Comparison of ENCODE assay signal across 1 cellular context in the genomic region with DNA sequence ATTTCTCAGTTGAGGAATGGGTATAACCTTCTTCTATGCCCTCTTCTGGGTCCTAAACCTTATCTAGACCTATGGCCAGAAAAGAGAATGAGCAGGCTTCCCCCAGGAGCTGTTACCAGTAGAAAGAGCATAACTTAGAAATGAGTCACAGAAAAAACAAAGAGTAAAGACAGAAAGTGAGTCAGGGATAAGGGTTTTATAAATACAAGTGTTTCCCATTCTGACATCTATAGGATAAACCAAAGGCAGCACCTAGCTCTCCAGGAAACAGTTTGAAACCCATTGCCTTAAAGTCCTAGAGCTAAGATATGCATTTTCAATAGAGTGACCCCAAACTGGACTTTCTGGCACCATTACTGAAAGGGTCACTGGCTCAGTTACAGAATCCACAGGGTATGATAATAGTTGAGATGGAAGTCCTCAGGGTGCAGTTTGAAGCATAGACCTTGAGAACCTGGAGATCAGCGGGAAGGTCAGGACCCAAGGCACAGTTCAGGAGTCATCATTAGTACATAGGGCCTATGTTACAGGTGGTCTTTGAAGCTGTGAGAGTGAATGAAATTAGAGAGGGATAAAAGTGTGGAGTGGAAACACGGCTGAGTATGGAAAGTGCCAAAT.
TF ChIP-seq lines count a peak whose summit lies in the region.

No MANE protein-coding gene starts in this region.

TF ChIP-seq in HepG2, 621 proteins besides CTCF, POLR2A, EP300 and RAD21:
- TF ChIP-seq FOSL2 (CRISPR knock-in tag; IDR thresholded peaks at IDR 0.05) (0 out of 2 replicates have a peak, but pooled peaks have one; percentile 8), HDAC6 (IDR thresholded peaks at IDR 0.05; ENCODE audit: low read depth, low read length) (no peak)
